Comparison of ENCODE assay signal across 1 cellular context in genomic region chr6:82408952-82409421, GRCh38.
TF ChIP-seq lines count a peak whose summit lies in the region.

No MANE protein-coding gene starts in this region.

TF ChIP-seq in GM12878, 131 proteins besides CTCF, POLR2A, EP300 and RAD21 (continued from another document):
- TF ChIP-seq ZBTB33 (IDR thresholded peaks at IDR 0.05) (no peak), KLF5 (IDR thresholded peaks at IDR 0.05; ENCODE audit: partially characterized antibody) (no peak), CBX5 (IDR thresholded peaks at IDR 0.05; ENCODE audit: low read depth) (no peak), ZNF207 (IDR thresholded peaks at IDR 0.05; ENCODE audit: borderline replicate concordance) (no peak)
